Comparison of ENCODE assay signal across 9 cellular contexts in genomic region chr2:9778012-9778411, GRCh38.
A peak's percentile ranks its signal among the peaks of the same experiment; 100 is the strongest.
DNase-seq lines count a peak whose midpoint lies in the region; ATAC-seq and TF ChIP-seq lines count a peak whose summit lies in the region.
"Had no signal": no experiment of that assay in that cellular context is flagged by ENCODE, and none has a peak within 500 bp of the region (broad histone marks: within the 10 kb centered on the region; RNA-seq: fewer than 3 reads in every experiment).

No MANE protein-coding gene starts in this region.

- intact Hi-C loops in mucosa of descending colon (cut with DNase I, micrococcal nuclease): no loop called here

- H3K4me3 ChIP-seq in astrocyte of the spinal cord (ENCODE audit: low read depth, low read length) (no peak overlapping the region), mucosa of descending colon (no peak overlapping the region)

- no peaks in the 10 kb centered on the region for H3K36me3 ChIP-seq in mucosa of descending colon (ENCODE audit: low read depth)

- H3K9me3 ChIP-seq in mucosa of descending colon: no peaks in the 10 kb centered on the region

- peak; percentile 55 for TF ChIP-seq CTCF in astrocyte of the spinal cord (IDR thresholded peaks at IDR 0.05; ENCODE audit: low read depth, low read length)
- peak; percentile 27 for TF ChIP-seq CTCF in mucosa of descending colon (IDR thresholded peaks at IDR 0.05)

- ATAC-seq in mucosa of descending colon (peak; percentile 60), HG03139 (IDR thresholded peaks at IDR 0.05; ENCODE audit: unreplicated experiment) (no peak)

- peaks cover 2% of the 10 kb centered on the region for H3K4me1 ChIP-seq in mucosa of descending colon (ENCODE audit: low read depth)

- DNase-seq in Daoy (ENCODE audit: low read depth) (peak; percentile 53), HT-29 (ENCODE audit: low spot score) (peak; percentile 56), astrocyte of the spinal cord (ENCODE audit: low read depth, low spot score) (no peak), mucosa of descending colon (peak in 1 of 3 donors; percentile 58), GDM1 (lab: John Stamatoyannopoulos, UW) (no peak), AML-193 (lab: John Stamatoyannopoulos, UW) (no peak), activated gamma-delta T cell (lab: John Stamatoyannopoulos, UW) (no peak)
- DNase-seq: NK-92 treated with Interleukin-12 subunit alpha and Interleukin-12 subunit beta, amount 100 ng/mL, for 24 hours had no signal

- in situ Hi-C loops in astrocyte of the spinal cord (cut with HindIII; ENCODE audit: low sequenced_read_pairs): no loop called here

Comparison
In these comparisons a context has a peak if more than half of its experiments do, and no peak if none do; other contexts are left out.
1. DNase-seq: peak in Daoy (single experiment) and HT-29 (single experiment); none in astrocyte of the spinal cord (single experiment), GDM1 (single experiment), AML-193 (0 of 2) and activated gamma-delta T cell (single experiment).